ENCODE assay signal across 12 cellular contexts in genomic region chr5:38847549-38848341, GRCh38. TPM values are rescaled to one million over a fixed set of nuclear protein-coding genes. Genes with fewer than 3 reads are reported as not detected.
DNase-seq lines count a peak whose midpoint lies in the region; ATAC-seq and TF ChIP-seq lines count a peak whose summit lies in the region.
"Had no signal": no experiment of that assay in that cellular context is flagged by ENCODE, and none has a peak within 500 bp of the region (broad histone marks: within the 10 kb centered on the region; RNA-seq: fewer than 3 reads in every experiment).

No MANE protein-coding gene starts in this region.

- H3K27ac ChIP-seq in mesenchymal stem cell (ENCODE audit: low read length, poor library complexity, severe bottlenecking) (no peak overlapping the region), upper lobe of left lung (peak overlapping the region; percentile 93 to 99 (median 96)), Karpas-422 (ENCODE audit: low read length) (no peak overlapping the region)
- H3K27ac ChIP-seq: HL-60 had no signal

- H3K9ac ChIP-seq in mesenchymal stem cell (ENCODE audit: low read length) (peak overlapping the region; percentile 97), Karpas-422 (ENCODE audit: low read length) (no peak overlapping the region)

- peak overlapping the region; percentile 86 for H3K4me3 ChIP-seq in MG63
- peak overlapping the region; percentile 92 for H3K4me3 ChIP-seq in choroid plexus epithelial cell (ENCODE audit: low read depth, low read length)
- H3K4me3 ChIP-seq in mesenchymal stem cell (ENCODE audit: insufficient read depth in 1 of 2, low read depth in 1 of 2, low read length in 2 of 2) = peak overlapping the region in 1 of 2 experiments; percentile 94
- H3K4me3 ChIP-seq in upper lobe of left lung = peak overlapping the region in 3 of 4 donors; percentile 72 to 90 (median 85)
- no peak overlapping the region for H3K4me3 ChIP-seq in Karpas-422 (ENCODE audit: low read length)

- no peak overlapping the region for H2AK5ac ChIP-seq in mesenchymal stem cell (ENCODE audit: low read length, severe bottlenecking)

- H3K79me1 ChIP-seq in mesenchymal stem cell (replicated peaks; ENCODE audit: low read length, poor library complexity, severe bottlenecking) = peaks cover 18% of the 10 kb centered on the region

- TF ChIP-seq EP300 in upper lobe of left lung (IDR thresholded peaks at IDR 0.05) = no peak

- H3K18ac ChIP-seq in mesenchymal stem cell (ENCODE audit: low read depth in 1 of 2, low read length in 2 of 2) = peak overlapping the region; percentile 14 to 29

- peak overlapping the region; percentile 24 for H4K8ac ChIP-seq in mesenchymal stem cell (ENCODE audit: low read length)

- H3K9me2 ChIP-seq in Karpas-422 (replicated peaks; ENCODE audit: insufficient read depth, low read length) = no peaks in the 10 kb centered on the region

- H3K79me2 ChIP-seq in Karpas-422 (ENCODE audit: low read length) = no peaks in the 10 kb centered on the region

- no peak overlapping the region for H2BK5ac ChIP-seq in mesenchymal stem cell (ENCODE audit: low read depth, low read length, poor library complexity, severe bottlenecking)

- H3K9me3 ChIP-seq in MG63 (peaks cover 16% of the 10 kb centered on the region), mesenchymal stem cell (ENCODE audit: control insufficient read depth, low read length) (no peaks in the 10 kb centered on the region), upper lobe of left lung (no peaks in the 10 kb centered on the region), Karpas-422 (ENCODE audit: low read length) (no peaks in the 10 kb centered on the region)

- H2BK12ac ChIP-seq in mesenchymal stem cell (ENCODE audit: low read length in 2 of 2) = no peak overlapping the region

- H2AFZ ChIP-seq in mesenchymal stem cell (ENCODE audit: low read depth, low read length) (no peak overlapping the region), Karpas-422 (ENCODE audit: low read length) (no peak overlapping the region)

- no peak overlapping the region for H3K14ac ChIP-seq in mesenchymal stem cell (ENCODE audit: low read length in 2 of 2)

- no peak for DNase-seq in MG63
- DNase-seq in choroid plexus epithelial cell (ENCODE audit: low read depth) = peak; percentile 42
- DNase-seq in mesenchymal stem cell = peak; percentile 46
- DNase-seq in upper lobe of left lung = no peak
- DNase-seq in Karpas-422 = no peak
- DNase-seq in activated CD4-positive, alpha-beta T cell treated with anti-CD3 and anti-CD28 coated beads for 1 hour = no peak
- DNase-seq in activated CD8-positive, alpha-beta memory T cell treated with anti-CD3 and anti-CD28 coated beads for 24 hours = no peak
- DNase-seq: activated effector memory CD4-positive, alpha-beta T cell treated with Interleukin-2 at 50 U/mL for 16 hours; GDM1; NCI-H187 had no signal

- no peak overlapping the region for H3K4ac ChIP-seq in mesenchymal stem cell (ENCODE audit: low read depth in 1 of 2, low read length in 2 of 2)

- no peak for TF ChIP-seq POLR2A in upper lobe of left lung (IDR thresholded peaks at IDR 0.05)

- no peaks in the 10 kb centered on the region for H4K20me1 ChIP-seq in Karpas-422 (ENCODE audit: insufficient read depth, low read depth, low read length)

- H4K91ac ChIP-seq in mesenchymal stem cell (ENCODE audit: low read length) = no peak overlapping the region

- H3K27me3 ChIP-seq in MG63 (no peaks in the 10 kb centered on the region), mesenchymal stem cell (ENCODE audit: control insufficient read depth in 1 of 2, insufficient read depth in 1 of 2, low read length in 2 of 2) (no peaks in the 10 kb centered on the region), upper lobe of left lung (peaks cover 0 to 2% (median 0%) of the 10 kb centered on the region in 4 donors), Karpas-422 (ENCODE audit: low read length) (no peaks in the 10 kb centered on the region; the same call in 1 of the 2 replicates)

- H2BK15ac ChIP-seq in mesenchymal stem cell (ENCODE audit: low read depth, poor library complexity, severe bottlenecking) = no peak overlapping the region

- WGBS in mesenchymal stem cell = 69% methylated on average over 8 of the region's 9 CpGs
- 45 to 49% methylated on average over 9 of the region's 9 CpGs for WGBS in upper lobe of left lung, 2 donors

- H3K36me3 ChIP-seq in MG63 (peaks cover 32% of the 10 kb centered on the region), mesenchymal stem cell (ENCODE audit: control insufficient read depth in 1 of 2, insufficient read depth in 2 of 2, low read depth in 1 of 2, low read length in 2 of 2) (peaks cover 3 to 51% of the 10 kb centered on the region in 2 experiments), upper lobe of left lung (peaks cover 0 to 6% (median 0%) of the 10 kb centered on the region in 4 donors), Karpas-422 (ENCODE audit: insufficient read depth, low read length) (no peaks in the 10 kb centered on the region)

- H3K23ac ChIP-seq in mesenchymal stem cell (ENCODE audit: low read length in 2 of 2) = no peak overlapping the region

- H3K4me1 ChIP-seq in mesenchymal stem cell (ENCODE audit: control insufficient read depth, insufficient read depth, low read depth, low read length) (peaks cover 7% of the 10 kb centered on the region), upper lobe of left lung (peaks cover 11 to 33% (median 16%) of the 10 kb centered on the region in 4 donors), Karpas-422 (ENCODE audit: low read length) (no peaks in the 10 kb centered on the region)

- peak; percentile 22 for TF ChIP-seq CTCF in choroid plexus epithelial cell (conservative IDR thresholded peaks at IDR 0.05; ENCODE audit: low read depth, low read length)
- no peak for TF ChIP-seq CTCF in upper lobe of left lung (IDR thresholded peaks at IDR 0.05)

- H3K4me2 ChIP-seq in mesenchymal stem cell (ENCODE audit: low read length, poor library complexity, severe bottlenecking) (peak overlapping the region; percentile 41), Karpas-422 (ENCODE audit: low read depth, low read length, poor library complexity, severe bottlenecking) (no peak overlapping the region)

- no peak overlapping the region for H2BK120ac ChIP-seq in mesenchymal stem cell (ENCODE audit: low read depth, low read length)

- ATAC-seq in upper lobe of left lung (ENCODE audit: low FRiP score in 2 of 2) = no peak
- ATAC-seq: stimulated activated effector memory CD8-positive, alpha-beta T cell treated with anti-CD3 and anti-CD28 coated beads, Interleukin-12 subunit alpha, Interleukin-12 subunit beta, amount 100 ng/mL, for 72 hours had no signal

RNA-seq across cellular contexts. Expression of gene OSMR, which starts 1.9 kb away (rescaled TPM):
- 10.1 and 23.4 TPM in 2 replicates for total RNA-seq in MG63 (2014; rRNA removed; shearing (Covaris generic); ENCODE audit: low replicate concordance)
- polyA plus RNA-seq in mesenchymal stem cell (2013, experiment 1 of 2) = 139 TPM
- polyA plus RNA-seq in mesenchymal stem cell (2013, experiment 2 of 2) = 136 TPM
- 100 to 1,000 TPM in 2 of 6 donors, 10 to 100 TPM in 4; 52.9 to 123 (median 72.2) TPM for total RNA-seq in upper lobe of left lung
- total RNA-seq in Karpas-422 (2014; rRNA removed; shearing (Covaris generic); ENCODE audit: low replicate concordance) = 0.52 TPM in 1 of 2 replicates, not detected in the other

Comparison
In these comparisons a context has a peak if more than half of its experiments do, and no peak if none do; other contexts are left out.
1. DNase-seq: peak in choroid plexus epithelial cell (single experiment) and mesenchymal stem cell (single experiment); none in MG63 (single experiment), upper lobe of left lung (0 of 2), Karpas-422 (single experiment), activated CD4-positive, alpha-beta T cell treated with anti-CD3 and anti-CD28 coated beads for 1 hour (single experiment) and activated CD8-positive, alpha-beta memory T cell treated with anti-CD3 and anti-CD28 coated beads for 24 hours (single experiment).
2. H3K27ac ChIP-seq: peak in upper lobe of left lung (4 of 4); none in mesenchymal stem cell (single experiment) and Karpas-422 (single experiment).